15 cellular contexts compared by ENCODE assay signal in genomic region chr6:134510121-134510520, GRCh38.
DNase-seq lines count a peak whose midpoint lies in the region; ATAC-seq and TF ChIP-seq lines count a peak whose summit lies in the region.
"Had no signal": no experiment of that assay in that cellular context is flagged by ENCODE, and none has a peak within 500 bp of the region (broad histone marks: within the 10 kb centered on the region; RNA-seq: fewer than 3 reads in every experiment).

No MANE protein-coding gene starts in this region.

- no peaks in the 10 kb centered on the region for H3K9me3 Mint-ChIP-seq in GM23338
- H3K9me3 Mint-ChIP-seq in Caco-2 (ENCODE audit: unreplicated experiment) = no peaks in the 10 kb centered on the region

- ATAC-seq in GM23338 (no peak), PC-3 (no peak; the same call in 1 of the 2 replicates)
- ATAC-seq: Right ventricle myocardium inferior had no signal

- H2AFZ ChIP-seq in GM23338 (0 out of 2 replicates have a peak overlapping the region, but pooled peaks have one; percentile 49), PC-3 (ENCODE audit: low read length) (no peak overlapping the region)

- H3K4me2 ChIP-seq in GM23338 (no peak overlapping the region), PC-3 (ENCODE audit: low read length) (0 out of 2 replicates have a peak overlapping the region, but pooled peaks have one; percentile 19)

- CTCF ChIA-PET in PC-3 (lab: Charles Lee) (interaction anchor here (0.7 kb wide), 1 partner anchor 193 kb away, joined by 3 read pairs; no protein-coding TSS in a partner anchor), Caco-2 (lab: Charles Lee) (interaction anchor here (0.6 kb wide), 1 partner anchor 192 kb away, joined by 3 read pairs; the partner anchor contains the start of gene SGK1)

- H3K27me3 Mint-ChIP-seq in GM23338 (ENCODE audit: insufficient read depth, low read depth, poor library complexity) = no peaks in the 10 kb centered on the region
- no peaks in the 10 kb centered on the region for H3K27me3 Mint-ChIP-seq in Caco-2 (ENCODE audit: insufficient read depth, unreplicated experiment)

- no peaks in the 10 kb centered on the region for H3F3A ChIP-seq in GM23338 (replicated peaks; ENCODE audit: low read depth)
- no peaks in the 10 kb centered on the region for H3F3A ChIP-seq in PC-3 (ENCODE audit: low read length, unreplicated experiment)

- BruUV-seq in PC-3 (replicated peaks; lab: Mats Ljungman, UMichigan) (no TSS peak), Caco-2 (replicated peaks; lab: Mats Ljungman, UMichigan) (no TSS peak)

- H3K9ac ChIP-seq in PC-3 (ENCODE audit: low read length) = peak overlapping the region; percentile 50; the same call in 1 of the 2 replicates

- WGBS in esophagus squamous epithelium, 2 donors = 64 to 86% methylated on average over 2 of the region's 2 CpGs

- H3K27ac ChIP-seq in GM23338 (ENCODE audit: low read depth) (no peak overlapping the region), PC-3 (ENCODE audit: low read length) (peak overlapping the region; percentile 83), esophagus squamous epithelium (peak overlapping the region in 3 of 4 donors; percentile 11 to 57 (median 50)), vagina (peak overlapping the region; percentile 33)
- H3K27ac ChIP-seq: SK-N-MC had no signal

- H3K4me1 ChIP-seq in GM23338 (ENCODE audit: insufficient read depth) = peaks cover 6% of the 10 kb centered on the region; the same call in 1 of the 2 replicates
- peaks cover 36% of the 10 kb centered on the region for H3K4me1 ChIP-seq in PC-3 (ENCODE audit: insufficient read depth, low read length)
- H3K4me1 ChIP-seq in esophagus squamous epithelium = peaks cover 0 to 23% (median 8%) of the 10 kb centered on the region in 3 donors
- H3K4me1 ChIP-seq in vagina = no peaks in the 10 kb centered on the region
- H3K4me1 ChIP-seq in Caco-2 = no peaks in the 10 kb centered on the region

- no peak overlapping the region for H3K4me3 Mint-ChIP-seq in GM23338
- H3K4me3 Mint-ChIP-seq in Caco-2 (ENCODE audit: unreplicated experiment) = no peak overlapping the region

- intact Hi-C loops in PC-3 (cut with micrococcal nuclease) = no loop called here
- intact Hi-C loops in esophagus squamous epithelium (cut with DNase I) = no loop called here
- intact Hi-C loops in vagina (cut with DNase I) = no loop called here
- intact Hi-C loops in Caco-2 (cut with micrococcal nuclease; ENCODE audit: unreplicated experiment) = no loop called here

- no peak for TF ChIP-seq CTCF in GM23338 (conservative IDR thresholded peaks at IDR 0.05; ENCODE audit: low read depth in 2 of 2)
- TF ChIP-seq CTCF in PC-3 (conservative IDR thresholded peaks at IDR 0.05; ENCODE audit: low read depth, low read length) = no peak
- no peak for TF ChIP-seq CTCF in esophagus squamous epithelium (IDR thresholded peaks at IDR 0.05)
- no peak for TF ChIP-seq CTCF in vagina (IDR thresholded peaks at IDR 0.05)
- TF ChIP-seq CTCF in Caco-2 (IDR thresholded peaks at IDR 0.05; ENCODE audit: insufficient read depth in 1 of 2, low read depth in 1 of 2, low read length in 1 of 2, severe bottlenecking in 1 of 2, unreplicated experiment in 1 of 2) = no peak

- H3K27ac Mint-ChIP-seq in GM23338 (no peak overlapping the region), Caco-2 (ENCODE audit: unreplicated experiment) (no peak overlapping the region)

- TF ChIP-seq POLR2A in esophagus squamous epithelium (IDR thresholded peaks at IDR 0.05) = no peak
- TF ChIP-seq POLR2A in vagina (IDR thresholded peaks at IDR 0.05) = no peak

- no peaks in the 10 kb centered on the region for H3K36me3 ChIP-seq in GM23338 (ENCODE audit: insufficient read depth)
- H3K36me3 ChIP-seq in PC-3 (ENCODE audit: low read depth, low read length) = no peaks in the 10 kb centered on the region
- H3K36me3 ChIP-seq in esophagus squamous epithelium = no peaks in the 10 kb centered on the region
- H3K36me3 ChIP-seq in vagina = no peaks in the 10 kb centered on the region
- no peaks in the 10 kb centered on the region for H3K36me3 ChIP-seq in Caco-2 (ENCODE audit: control insufficient read depth, insufficient read depth, low read length)
- H3K36me3 ChIP-seq: BE2C had no signal

- H3K27me3 ChIP-seq in GM23338 (ENCODE audit: insufficient read depth) (no peaks in the 10 kb centered on the region), PC-3 (ENCODE audit: low read length) (no peaks in the 10 kb centered on the region), esophagus squamous epithelium (no peaks in the 10 kb centered on the region), vagina (no peaks in the 10 kb centered on the region), Caco-2 (replicated peaks; ENCODE audit: control insufficient read depth, insufficient read depth, low read length) (no peaks in the 10 kb centered on the region)
- H3K27me3 ChIP-seq: BE2C had no signal

- peaks cover 13% of the 10 kb centered on the region for H3K4me1 Mint-ChIP-seq in GM23338
- no peaks in the 10 kb centered on the region for H3K4me1 Mint-ChIP-seq in Caco-2 (ENCODE audit: low read depth, unreplicated experiment)

- H3K36me3 Mint-ChIP-seq in GM23338 (ENCODE audit: low read depth) = no peaks in the 10 kb centered on the region
- no peaks in the 10 kb centered on the region for H3K36me3 Mint-ChIP-seq in Caco-2 (ENCODE audit: insufficient read depth, unreplicated experiment)

- POLR2A ChIA-PET in PC-3 (lab: Charles Lee; ENCODE audit: unreplicated experiment) (no interaction called here), Caco-2 (lab: Charles Lee) (no interaction called here)

- no peaks in the 10 kb centered on the region for H3K79me2 ChIP-seq in GM23338 (replicated peaks; ENCODE audit: insufficient read depth)
- no peaks in the 10 kb centered on the region for H3K79me2 ChIP-seq in PC-3 (ENCODE audit: low read length)

- H3K4me3 ChIP-seq in GM23338 (no peak overlapping the region), PC-3 (ENCODE audit: low read length) (no peak overlapping the region), esophagus squamous epithelium (no peak overlapping the region), vagina (no peak overlapping the region), Caco-2 (ENCODE audit: low read depth, low read length) (no peak overlapping the region)
- H3K4me3 ChIP-seq: SK-N-MC had no signal

- H3K9me3 ChIP-seq in PC-3 (ENCODE audit: low read length) (no peaks in the 10 kb centered on the region), esophagus squamous epithelium (no peaks in the 10 kb centered on the region), vagina (no peaks in the 10 kb centered on the region), Caco-2 (no peaks in the 10 kb centered on the region)
- H3K9me3 ChIP-seq: BE2C had no signal

- H3K9me2 ChIP-seq in GM23338 (ENCODE audit: insufficient read depth) (no peaks in the 10 kb centered on the region; the same call in 1 of the 2 replicates), PC-3 (replicated peaks; ENCODE audit: low read length) (no peaks in the 10 kb centered on the region)

- H4K20me1 ChIP-seq in GM23338 (replicated peaks; ENCODE audit: insufficient read depth) (no peaks in the 10 kb centered on the region), PC-3 (ENCODE audit: low read length) (no peaks in the 10 kb centered on the region)

- DNase-seq in GM23338 (ENCODE audit: low spot score) (no peak), PC-3 (peak; percentile 63), esophagus squamous epithelium (lab: John Stamatoyannopoulos, UW) (no peak), vagina (ENCODE audit: extremely low spot score in 2 of 2) (no peak), germinal center (ENCODE audit: low spot score) (no peak), NCI-H510A treated with DMSO at 0.1 percent for 48 hours (lab: John Stamatoyannopoulos, UW) (no peak), Caco-2 (no peak)
- DNase-seq: BE2C, EL, KBM-7, NCI-H1105, NCI-H1694 treated with DMSO at 0.1 percent for 48 hours, NCI-H748 treated with DMSO at 0.1 percent for 48 hours had no signal

TF ChIP-seq in GM23338, 12 proteins besides CTCF, POLR2A, EP300 and RAD21 (continues in another document):
- no peak for TF ChIP-seq NANOG (IDR thresholded peaks at IDR 0.05; ENCODE audit: borderline replicate concordance)
